ENCODE assay signal across 9 cellular contexts in genomic region chr1:90725341-90725960, GRCh38. TPM values are rescaled to one million over a fixed set of nuclear protein-coding genes. Genes with fewer than 3 reads are reported as not detected.
DNase-seq lines count a peak whose midpoint lies in the region; ATAC-seq and TF ChIP-seq lines count a peak whose summit lies in the region.
"Had no signal": no experiment of that assay in that cellular context is flagged by ENCODE, and none has a peak within 500 bp of the region (broad histone marks: within the 10 kb centered on the region; RNA-seq: fewer than 3 reads in every experiment).

No MANE protein-coding gene starts in this region.

- no peaks in the 10 kb centered on the region for H3K79me1 ChIP-seq in mesendoderm (ENCODE audit: low read length)

- H2BK15ac ChIP-seq in mesendoderm (replicated peaks; ENCODE audit: low read depth): no peak overlapping the region

- no peak for TF ChIP-seq POLR2A in thyroid gland (IDR thresholded peaks at IDR 0.05)

- H3K4me1 ChIP-seq in mesendoderm (ENCODE audit: control insufficient read depth, low read depth, low read length) (peaks cover 7% of the 10 kb centered on the region), thyroid gland (peaks cover 28 to 47% of the 10 kb centered on the region in 2 donors)

- TF ChIP-seq CTCF in astrocyte of the spinal cord (IDR thresholded peaks at IDR 0.05; ENCODE audit: low read depth, low read length) (peak; percentile 2), thyroid gland (IDR thresholded peaks at IDR 0.05) (no peak)

- H3K36me3 ChIP-seq in mesendoderm (ENCODE audit: control insufficient read depth, insufficient read depth, low read length) (no peaks in the 10 kb centered on the region), thyroid gland (no peaks in the 10 kb centered on the region)

- H4K8ac ChIP-seq in mesendoderm (ENCODE audit: low read depth, low read length): no peak overlapping the region

- H3K9me3 Mint-ChIP-seq in activated T-cell treated with anti-CD3 and anti-CD28 coated beads, Interleukin-2, amount 50 U/mL, for 72 hours: peaks cover 0 to 1% of the 10 kb centered on the region in 2 donors

- H3K9ac ChIP-seq in mesendoderm (ENCODE audit: low read length): peak overlapping the region; percentile 41

- in situ Hi-C loops in astrocyte of the spinal cord (cut with HindIII; ENCODE audit: low sequenced_read_pairs): no loop called here

- H2BK120ac ChIP-seq in mesendoderm (ENCODE audit: low read depth, low read length): no peak overlapping the region

- no peaks in the 10 kb centered on the region for H3K79me2 ChIP-seq in mesendoderm (ENCODE audit: control insufficient read depth, insufficient read depth, low read length)

- H3K27ac ChIP-seq in mesendoderm (ENCODE audit: low read depth, low read length) (no peak overlapping the region), thyroid gland (no peak overlapping the region)

- WGBS in mesendoderm (ENCODE audit: extremely low coverage, insufficient coverage, low lambda C conversion rate): no CpG with 5 or more reads among the region's 41 CpGs
- WGBS in thyroid gland, 2 donors: 4 to 7% methylated on average over 37 to 41 of the region's 41 CpGs

- H3K4me3 Mint-ChIP-seq in activated T-cell treated with anti-CD3 and anti-CD28 coated beads, Interleukin-2, amount 50 U/mL, for 72 hours: peak overlapping the region; percentile 63 to 68

- H3K27me3 ChIP-seq in mesendoderm (ENCODE audit: insufficient read depth, low read length, poor library complexity): peaks cover 65% of the 10 kb centered on the region
- peaks cover 75% of the 10 kb centered on the region for H3K27me3 ChIP-seq in thyroid gland

- peak overlapping the region; percentile 70 for H3K27ac Mint-ChIP-seq in activated T-cell treated with anti-CD3 and anti-CD28 coated beads, Interleukin-2, amount 50 U/mL, for 72 hours

- no peak overlapping the region for H3K23ac ChIP-seq in mesendoderm (ENCODE audit: low read length)

- H2BK5ac ChIP-seq in mesendoderm (ENCODE audit: low read length): no peak overlapping the region

- no peak overlapping the region for H3K18ac ChIP-seq in mesendoderm (ENCODE audit: low read length)

- peaks cover 4 to 7% of the 10 kb centered on the region in 2 donors for H3K36me3 Mint-ChIP-seq in activated T-cell treated with anti-CD3 and anti-CD28 coated beads, Interleukin-2, amount 50 U/mL, for 72 hours (ENCODE audit: insufficient read depth in 2 of 2)

- no peak for DNase-seq in activated T-cell treated with anti-CD3 and anti-CD28 coated beads, Interleukin-2, amount 50 U/mL, for 72 hours
- DNase-seq in activated T-cell treated with anti-CD3 and anti-CD28 coated beads for 4 hours (no peak), astrocyte of the spinal cord (ENCODE audit: low read depth, low spot score) (no peak), mesendoderm (no peak), thyroid gland (no peak), left colon (no peak), GF-D8 (lab: John Stamatoyannopoulos, UW) (no peak)
- DNase-seq in activated effector memory CD4-positive, alpha-beta T cell treated with Interleukin-2 at 50 U/mL for 16 hours: no peak

- no peak overlapping the region for H3K4me3 ChIP-seq in astrocyte of the spinal cord (ENCODE audit: low read depth, low read length)
- H3K4me3 ChIP-seq in mesendoderm (ENCODE audit: low read length): peak overlapping the region; percentile 10
- peak overlapping the region in 2 of 3 donors; percentile 13 to 23 for H3K4me3 ChIP-seq in thyroid gland (replicated peaks in 1 of 3)

- peak overlapping the region; percentile 73 for H3K4me2 ChIP-seq in mesendoderm (ENCODE audit: low read length)

- H2AK5ac ChIP-seq in mesendoderm (ENCODE audit: low read length): no peak overlapping the region

- peaks cover 72% of the 10 kb centered on the region for H3K4me1 Mint-ChIP-seq in activated T-cell treated with anti-CD3 and anti-CD28 coated beads, Interleukin-2, amount 50 U/mL, for 72 hours (ENCODE audit: low read depth)

- intact Hi-C loops in thyroid gland (cut with DNase I) (loop anchor here (10.0 kb wide), 1 partner anchor 439 kb away; no protein-coding TSS in a partner anchor), left colon (cut with DNase I, micrococcal nuclease) (loop anchor here in 1 of 2 donors (10.0 kb wide), 1 partner anchor 239 kb away; no protein-coding TSS in a partner anchor)

- peak overlapping the region; percentile 54 for H3K56ac ChIP-seq in mesendoderm (ENCODE audit: low read length)

- H3K9me3 ChIP-seq in thyroid gland: no peaks in the 10 kb centered on the region

- no peak overlapping the region for H4K5ac ChIP-seq in mesendoderm (ENCODE audit: low read length)

- H3K4ac ChIP-seq in mesendoderm (ENCODE audit: low read depth, low read length): no peak overlapping the region

- H3K27me3 Mint-ChIP-seq in activated T-cell treated with anti-CD3 and anti-CD28 coated beads, Interleukin-2, amount 50 U/mL, for 72 hours (ENCODE audit: low read depth): peaks cover 99% of the 10 kb centered on the region

- ATAC-seq in activated T-cell treated with anti-CD3 and anti-CD28 coated beads, Interleukin-2, amount 50 U/mL, for 72 hours (replicated peaks in 1 of 2): no peak
- ATAC-seq in left colon: no peak

RNA-seq across cellular contexts. Expression of gene BARHL2, which starts 8.3 kb away (rescaled TPM):
- not detected for total RNA-seq in activated T-cell treated with anti-CD3 and anti-CD28 coated beads, Interleukin-2, amount 50 U/mL, for 72 hours
- 0.01 TPM for polyA plus RNA-seq in mesendoderm (2013, experiment 1 of 2)
- 0.06 TPM for polyA plus RNA-seq in mesendoderm (2013, experiment 2 of 2)
- not detected for total RNA-seq in thyroid gland
- total RNA-seq in left colon: not detected
- total RNA-seq: activated CD8-positive, alpha-beta memory T cell treated with anti-CD3 and anti-CD28 coated beads for 36 hours had no signal
